ENCODE assay signal across 1 cellular context in the genomic region with DNA sequence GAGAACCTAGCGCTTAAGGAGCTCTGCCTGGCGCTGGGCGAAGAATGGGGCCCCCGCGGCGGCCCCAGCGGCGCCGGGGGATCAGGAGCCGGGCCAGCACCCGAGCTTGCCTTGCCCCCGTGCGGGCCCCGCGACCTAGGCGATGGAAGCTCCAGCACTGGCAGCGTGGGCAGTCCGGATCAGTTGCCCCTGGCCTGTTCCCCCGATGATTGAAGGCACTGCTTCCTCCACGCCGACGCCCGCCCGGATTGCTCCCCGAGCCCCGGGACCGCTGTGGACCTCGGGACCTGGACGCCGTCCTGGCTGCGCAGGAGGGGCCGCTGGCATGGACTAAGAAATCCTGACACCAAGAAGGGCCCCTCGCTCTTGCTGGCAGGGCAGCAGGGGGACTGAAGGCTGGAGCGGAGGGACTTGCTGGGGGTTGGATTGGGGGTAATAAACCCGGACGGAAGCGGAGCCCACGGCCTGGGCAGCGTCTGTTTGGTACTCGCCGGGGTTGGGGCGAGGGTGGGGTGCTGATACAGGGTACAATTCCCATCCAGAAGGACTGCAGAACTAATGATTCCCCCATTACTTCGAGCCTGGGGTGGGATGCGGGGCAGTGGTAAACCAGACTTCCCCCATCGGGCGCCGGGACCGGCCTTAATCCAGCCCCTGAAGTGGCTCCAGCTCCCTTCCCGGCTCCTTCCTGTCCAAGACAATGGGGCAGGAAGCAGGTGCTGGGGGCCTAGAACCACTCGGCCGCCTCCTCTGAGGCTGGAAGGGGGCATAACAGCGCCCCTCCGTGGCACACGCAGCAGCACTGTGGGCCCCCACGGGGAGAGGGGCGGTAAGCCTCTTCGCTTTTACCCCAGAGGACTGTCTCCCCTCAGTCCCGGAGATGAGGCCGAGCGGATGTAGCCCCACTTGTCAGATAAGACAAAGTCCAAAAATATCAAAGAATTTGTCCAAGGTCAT.
TF ChIP-seq lines count a peak whose summit lies in the region.

No MANE protein-coding gene starts in this region.

TF ChIP-seq in HepG2, 621 proteins besides CTCF, POLR2A, EP300 and RAD21 (continued from another document and continues in another):
- 0 out of 2 replicates have a peak, but pooled peaks have one; percentile 29 for TF ChIP-seq EEA1 (CRISPR knock-in tag; IDR thresholded peaks at IDR 0.05; ENCODE audit: borderline replicate concordance)
- TF ChIP-seq SMAD1 (CRISPR knock-in tag; IDR thresholded peaks at IDR 0.05; ENCODE audit: borderline replicate concordance, low read depth), result no peak
- TF ChIP-seq MIER2 (CRISPR knock-in tag; IDR thresholded peaks at IDR 0.05), result no peak
- 0 out of 2 replicates have a peak, but pooled peaks have one; percentile 49 for TF ChIP-seq RFXANK (CRISPR knock-in tag; IDR thresholded peaks at IDR 0.05)
- TF ChIP-seq ONECUT2 (CRISPR knock-in tag; IDR thresholded peaks at IDR 0.05), result no peak
- no peak for TF ChIP-seq ZNF530 (CRISPR knock-in tag; IDR thresholded peaks at IDR 0.05; ENCODE audit: low read depth)
- TF ChIP-seq XBP1 (CRISPR knock-in tag; IDR thresholded peaks at IDR 0.05), result no peak
- no peak; the same call in 1 of the 2 replicates for TF ChIP-seq RARA (CRISPR knock-in tag; IDR thresholded peaks at IDR 0.05)
- TF ChIP-seq, protein P1, sequence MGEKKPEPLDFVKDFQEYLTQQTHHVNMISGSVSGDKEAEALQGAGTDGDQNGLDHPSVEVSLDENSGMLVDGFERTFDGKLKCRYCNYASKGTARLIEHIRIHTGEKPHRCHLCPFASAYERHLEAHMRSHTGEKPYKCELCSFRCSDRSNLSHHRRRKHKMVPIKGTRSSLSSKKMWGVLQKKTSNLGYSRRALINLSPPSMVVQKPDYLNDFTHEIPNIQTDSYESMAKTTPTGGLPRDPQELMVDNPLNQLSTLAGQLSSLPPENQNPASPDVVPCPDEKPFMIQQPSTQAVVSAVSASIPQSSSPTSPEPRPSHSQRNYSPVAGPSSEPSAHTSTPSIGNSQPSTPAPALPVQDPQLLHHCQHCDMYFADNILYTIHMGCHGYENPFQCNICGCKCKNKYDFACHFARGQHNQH (CRISPR knock-in tag; IDR thresholded peaks at IDR 0.05), result peak; percentile 63; the same call in 1 of the 2 replicates
- TF ChIP-seq ZNF577 (CRISPR knock-in tag; IDR thresholded peaks at IDR 0.05; ENCODE audit: borderline replicate concordance, low read depth), result no peak
- no peak for TF ChIP-seq ZNF672 (CRISPR knock-in tag; IDR thresholded peaks at IDR 0.05)
- TF ChIP-seq, protein P2, sequence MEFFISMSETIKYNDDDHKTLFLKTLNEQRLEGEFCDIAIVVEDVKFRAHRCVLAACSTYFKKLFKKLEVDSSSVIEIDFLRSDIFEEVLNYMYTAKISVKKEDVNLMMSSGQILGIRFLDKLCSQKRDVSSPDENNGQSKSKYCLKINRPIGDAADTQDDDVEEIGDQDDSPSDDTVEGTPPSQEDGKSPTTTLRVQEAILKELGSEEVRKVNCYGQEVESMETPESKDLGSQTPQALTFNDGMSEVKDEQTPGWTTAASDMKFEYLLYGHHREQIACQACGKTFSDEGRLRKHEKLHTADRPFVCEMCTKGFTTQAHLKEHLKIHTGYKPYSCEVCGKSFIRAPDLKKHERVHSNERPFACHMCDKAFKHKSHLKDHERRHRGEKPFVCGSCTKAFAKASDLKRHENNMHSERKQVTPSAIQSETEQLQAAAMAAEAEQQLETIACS (CRISPR knock-in tag; IDR thresholded peaks at IDR 0.05), result no peak
- no peak for TF ChIP-seq ZSCAN29 (CRISPR knock-in tag; conservative IDR thresholded peaks at IDR 0.05)
- TF ChIP-seq ZFYVE20 (CRISPR knock-in tag; IDR thresholded peaks at IDR 0.05; ENCODE audit: borderline replicate concordance, low read depth), result no peak
- no peak for TF ChIP-seq REXO4 (CRISPR knock-in tag; IDR thresholded peaks at IDR 0.05; ENCODE audit: borderline replicate concordance)
- peak; percentile 3; the same call in 1 of the 2 replicates for TF ChIP-seq SOX13 (IDR thresholded peaks at IDR 0.05)
- 0 out of 4 replicates have a peak, but pooled peaks of 1 of the 2 experiments have one; percentile 18 for TF ChIP-seq SOX13 (CRISPR knock-in tag; conservative IDR thresholded peaks at IDR 0.05 in 1 of 2, IDR thresholded peaks at IDR 0.05 in 1 of 2)
- TF ChIP-seq ZFAT (CRISPR knock-in tag; conservative IDR thresholded peaks at IDR 0.05), result no peak
- TF ChIP-seq ZNF547 (CRISPR knock-in tag; IDR thresholded peaks at IDR 0.05), result no peak
- peak; percentile 65 for TF ChIP-seq TCF7 (IDR thresholded peaks at IDR 0.05; ENCODE audit: low read depth)
- no peak for TF ChIP-seq PRMT3 (CRISPR knock-in tag; IDR thresholded peaks at IDR 0.05; ENCODE audit: borderline replicate concordance, low read depth)
- TF ChIP-seq, protein P3, sequence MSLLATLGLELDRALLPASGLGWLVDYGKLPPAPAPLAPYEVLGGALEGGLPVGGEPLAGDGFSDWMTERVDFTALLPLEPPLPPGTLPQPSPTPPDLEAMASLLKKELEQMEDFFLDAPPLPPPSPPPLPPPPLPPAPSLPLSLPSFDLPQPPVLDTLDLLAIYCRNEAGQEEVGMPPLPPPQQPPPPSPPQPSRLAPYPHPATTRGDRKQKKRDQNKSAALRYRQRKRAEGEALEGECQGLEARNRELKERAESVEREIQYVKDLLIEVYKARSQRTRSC (CRISPR knock-in tag; IDR thresholded peaks at IDR 0.05; ENCODE audit: low read depth), result no peak
- TF ChIP-seq, protein P4, sequence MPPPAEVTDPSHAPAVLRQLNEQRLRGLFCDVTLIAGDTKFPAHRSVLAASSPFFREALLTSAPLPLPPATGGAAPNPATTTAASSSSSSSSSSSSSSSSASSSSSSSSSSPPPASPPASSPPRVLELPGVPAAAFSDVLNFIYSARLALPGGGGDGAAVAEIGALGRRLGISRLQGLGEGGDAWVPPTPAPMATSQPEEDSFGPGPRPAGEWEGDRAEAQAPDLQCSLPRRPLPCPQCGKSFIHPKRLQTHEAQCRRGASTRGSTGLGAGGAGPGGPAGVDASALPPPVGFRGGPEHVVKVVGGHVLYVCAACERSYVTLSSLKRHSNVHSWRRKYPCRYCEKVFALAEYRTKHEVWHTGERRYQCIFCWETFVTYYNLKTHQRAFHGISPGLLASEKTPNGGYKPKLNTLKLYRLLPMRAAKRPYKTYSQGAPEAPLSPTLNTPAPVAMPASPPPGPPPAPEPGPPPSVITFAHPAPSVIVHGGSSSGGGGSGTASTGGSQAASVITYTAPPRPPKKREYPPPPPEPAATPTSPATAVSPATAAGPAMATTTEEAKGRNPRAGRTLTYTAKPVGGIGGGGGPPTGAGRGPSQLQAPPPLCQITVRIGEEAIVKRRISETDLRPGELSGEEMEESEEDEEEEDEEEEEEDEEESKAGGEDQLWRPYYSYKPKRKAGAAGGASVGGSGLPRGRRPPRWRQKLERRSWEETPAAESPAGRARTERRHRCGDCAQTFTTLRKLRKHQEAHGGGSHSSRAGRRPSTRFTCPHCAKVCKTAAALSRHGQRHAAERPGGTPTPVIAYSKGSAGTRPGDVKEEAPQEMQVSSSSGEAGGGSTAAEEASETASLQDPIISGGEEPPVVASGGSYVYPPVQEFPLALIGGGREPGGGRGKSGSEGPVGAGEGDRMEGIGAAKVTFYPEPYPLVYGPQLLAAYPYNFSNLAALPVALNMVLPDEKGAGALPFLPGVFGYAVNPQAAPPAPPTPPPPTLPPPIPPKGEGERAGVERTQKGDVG (CRISPR knock-in tag; IDR thresholded peaks at IDR 0.05; ENCODE audit: borderline replicate concordance), result no peak
- no peak for TF ChIP-seq HES4 (CRISPR knock-in tag; IDR thresholded peaks at IDR 0.05; ENCODE audit: borderline replicate concordance)
- no peak for TF ChIP-seq ZNF292 (CRISPR knock-in tag; IDR thresholded peaks at IDR 0.05; ENCODE audit: borderline replicate concordance, low read depth)
- no peak for TF ChIP-seq ZNF337 (CRISPR knock-in tag; IDR thresholded peaks at IDR 0.05; ENCODE audit: borderline replicate concordance, low read depth)
- no peak for TF ChIP-seq KDM5A (IDR thresholded peaks at IDR 0.05; ENCODE audit: borderline replicate concordance, low read length)
- TF ChIP-seq AGO1 (IDR thresholded peaks at IDR 0.05; ENCODE audit: low read depth, low read length, poor library complexity, severe bottlenecking), result peak; percentile 98
- TF ChIP-seq NFKB2 (CRISPR knock-in tag; IDR thresholded peaks at IDR 0.05; ENCODE audit: borderline replicate concordance), result no peak; the same call in 1 of the 2 replicates
- TF ChIP-seq HNRNPK (IDR thresholded peaks at IDR 0.05; ENCODE audit: low read depth, low read length, poor library complexity, severe bottlenecking), result no peak
- peak; percentile 54; the same call in 1 of the 2 replicates for TF ChIP-seq ZNF607 (CRISPR knock-in tag; IDR thresholded peaks at IDR 0.05; ENCODE audit: borderline replicate concordance)
- no peak; the same call in 1 of the 2 replicates for TF ChIP-seq ZNF274 (CRISPR knock-in tag; IDR thresholded peaks at IDR 0.05)
- TF ChIP-seq DNMT3B (CRISPR knock-in tag; conservative IDR thresholded peaks at IDR 0.05), result 0 out of 2 replicates have a peak, but pooled peaks have one; percentile 9
- TF ChIP-seq SETDB1 (CRISPR knock-in tag; IDR thresholded peaks at IDR 0.05; ENCODE audit: borderline replicate concordance), result no peak
- TF ChIP-seq ZSCAN22 (CRISPR knock-in tag; IDR thresholded peaks at IDR 0.05), result no peak
- no peak for TF ChIP-seq ZNF720 (CRISPR knock-in tag; IDR thresholded peaks at IDR 0.05)
- TF ChIP-seq SOX5 (CRISPR knock-in tag; IDR thresholded peaks at IDR 0.05; ENCODE audit: borderline replicate concordance), result peak; percentile 38; the same call in 1 of the 2 replicates
- TF ChIP-seq, protein P5, sequence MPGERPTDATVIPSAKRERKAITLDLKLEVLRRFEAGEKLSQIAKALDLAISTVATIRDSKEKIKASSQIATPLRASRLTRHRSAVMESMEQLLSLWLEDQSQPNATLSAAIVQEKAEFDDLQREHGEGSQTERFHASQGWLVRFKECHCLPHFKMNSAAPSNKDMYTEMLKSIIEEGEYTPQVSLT (CRISPR knock-in tag; IDR thresholded peaks at IDR 0.05; ENCODE audit: borderline replicate concordance, low read depth), result no peak
- no peak for TF ChIP-seq ZNF20 (CRISPR knock-in tag; IDR thresholded peaks at IDR 0.05)
- TF ChIP-seq, protein P6, sequence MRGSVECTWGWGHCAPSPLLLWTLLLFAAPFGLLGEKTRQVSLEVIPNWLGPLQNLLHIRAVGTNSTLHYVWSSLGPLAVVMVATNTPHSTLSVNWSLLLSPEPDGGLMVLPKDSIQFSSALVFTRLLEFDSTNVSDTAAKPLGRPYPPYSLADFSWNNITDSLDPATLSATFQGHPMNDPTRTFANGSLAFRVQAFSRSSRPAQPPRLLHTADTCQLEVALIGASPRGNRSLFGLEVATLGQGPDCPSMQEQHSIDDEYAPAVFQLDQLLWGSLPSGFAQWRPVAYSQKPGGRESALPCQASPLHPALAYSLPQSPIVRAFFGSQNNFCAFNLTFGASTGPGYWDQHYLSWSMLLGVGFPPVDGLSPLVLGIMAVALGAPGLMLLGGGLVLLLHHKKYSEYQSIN (CRISPR knock-in tag; IDR thresholded peaks at IDR 0.05; ENCODE audit: borderline replicate concordance), result no peak
- no peak; the same call in 1 of the 2 replicates for TF ChIP-seq IRF2 (CRISPR knock-in tag; IDR thresholded peaks at IDR 0.05)
- TF ChIP-seq, protein P7, sequence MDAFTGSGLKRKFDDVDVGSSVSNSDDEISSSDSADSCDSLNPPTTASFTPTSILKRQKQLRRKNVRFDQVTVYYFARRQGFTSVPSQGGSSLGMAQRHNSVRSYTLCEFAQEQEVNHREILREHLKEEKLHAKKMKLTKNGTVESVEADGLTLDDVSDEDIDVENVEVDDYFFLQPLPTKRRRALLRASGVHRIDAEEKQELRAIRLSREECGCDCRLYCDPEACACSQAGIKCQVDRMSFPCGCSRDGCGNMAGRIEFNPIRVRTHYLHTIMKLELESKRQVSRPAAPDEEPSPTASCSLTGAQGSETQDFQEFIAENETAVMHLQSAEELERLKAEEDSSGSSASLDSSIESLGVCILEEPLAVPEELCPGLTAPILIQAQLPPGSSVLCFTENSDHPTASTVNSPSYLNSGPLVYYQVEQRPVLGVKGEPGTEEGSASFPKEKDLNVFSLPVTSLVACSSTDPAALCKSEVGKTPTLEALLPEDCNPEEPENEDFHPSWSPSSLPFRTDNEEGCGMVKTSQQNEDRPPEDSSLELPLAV (CRISPR knock-in tag; conservative IDR thresholded peaks at IDR 0.05; ENCODE audit: low read depth), result no peak
- TF ChIP-seq, protein P8, sequence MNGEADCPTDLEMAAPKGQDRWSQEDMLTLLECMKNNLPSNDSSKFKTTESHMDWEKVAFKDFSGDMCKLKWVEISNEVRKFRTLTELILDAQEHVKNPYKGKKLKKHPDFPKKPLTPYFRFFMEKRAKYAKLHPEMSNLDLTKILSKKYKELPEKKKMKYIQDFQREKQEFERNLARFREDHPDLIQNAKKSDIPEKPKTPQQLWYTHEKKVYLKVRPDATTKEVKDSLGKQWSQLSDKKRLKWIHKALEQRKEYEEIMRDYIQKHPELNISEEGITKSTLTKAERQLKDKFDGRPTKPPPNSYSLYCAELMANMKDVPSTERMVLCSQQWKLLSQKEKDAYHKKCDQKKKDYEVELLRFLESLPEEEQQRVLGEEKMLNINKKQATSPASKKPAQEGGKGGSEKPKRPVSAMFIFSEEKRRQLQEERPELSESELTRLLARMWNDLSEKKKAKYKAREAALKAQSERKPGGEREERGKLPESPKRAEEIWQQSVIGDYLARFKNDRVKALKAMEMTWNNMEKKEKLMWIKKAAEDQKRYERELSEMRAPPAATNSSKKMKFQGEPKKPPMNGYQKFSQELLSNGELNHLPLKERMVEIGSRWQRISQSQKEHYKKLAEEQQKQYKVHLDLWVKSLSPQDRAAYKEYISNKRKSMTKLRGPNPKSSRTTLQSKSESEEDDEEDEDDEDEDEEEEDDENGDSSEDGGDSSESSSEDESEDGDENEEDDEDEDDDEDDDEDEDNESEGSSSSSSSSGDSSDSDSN (CRISPR knock-in tag; IDR thresholded peaks at IDR 0.05), result peak; percentile 76
- TF ChIP-seq, protein P9, sequence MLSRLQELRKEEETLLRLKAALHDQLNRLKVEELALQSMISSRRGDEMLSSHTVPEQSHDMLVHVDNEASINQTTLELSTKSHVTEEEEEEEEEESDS (CRISPR knock-in tag; IDR thresholded peaks at IDR 0.05; ENCODE audit: borderline replicate concordance), result no peak
- TF ChIP-seq MAFK (conservative IDR thresholded peaks at IDR 0.05 in 1 of 2, IDR thresholded peaks at IDR 0.05 in 1 of 2; ENCODE audit: low read length in 2 of 2), result no peak
- TF ChIP-seq ZNF101 (CRISPR knock-in tag; IDR thresholded peaks at IDR 0.05; ENCODE audit: borderline replicate concordance, low read depth), result no peak
- TF ChIP-seq, protein P10, sequence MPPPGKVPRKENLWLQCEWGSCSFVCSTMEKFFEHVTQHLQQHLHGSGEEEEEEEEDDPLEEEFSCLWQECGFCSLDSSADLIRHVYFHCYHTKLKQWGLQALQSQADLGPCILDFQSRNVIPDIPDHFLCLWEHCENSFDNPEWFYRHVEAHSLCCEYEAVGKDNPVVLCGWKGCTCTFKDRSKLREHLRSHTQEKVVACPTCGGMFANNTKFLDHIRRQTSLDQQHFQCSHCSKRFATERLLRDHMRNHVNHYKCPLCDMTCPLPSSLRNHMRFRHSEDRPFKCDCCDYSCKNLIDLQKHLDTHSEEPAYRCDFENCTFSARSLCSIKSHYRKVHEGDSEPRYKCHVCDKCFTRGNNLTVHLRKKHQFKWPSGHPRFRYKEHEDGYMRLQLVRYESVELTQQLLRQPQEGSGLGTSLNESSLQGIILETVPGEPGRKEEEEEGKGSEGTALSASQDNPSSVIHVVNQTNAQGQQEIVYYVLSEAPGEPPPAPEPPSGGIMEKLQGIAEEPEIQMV (CRISPR knock-in tag; IDR thresholded peaks at IDR 0.05; ENCODE audit: low read depth), result 0 out of 2 replicates have a peak, but pooled peaks have one; percentile 41
- no peak for TF ChIP-seq TBP (CRISPR knock-in tag; IDR thresholded peaks at IDR 0.05)
- no peak for TF ChIP-seq ARHGAP35 (CRISPR knock-in tag; IDR thresholded peaks at IDR 0.05; ENCODE audit: borderline replicate concordance)
- no peak for TF ChIP-seq ZNF331 (CRISPR knock-in tag; IDR thresholded peaks at IDR 0.05)
- TF ChIP-seq NR2F1 (CRISPR knock-in tag; IDR thresholded peaks at IDR 0.05), result no peak
- no peak; the same call in 1 of the 2 replicates for TF ChIP-seq ZNF792 (CRISPR knock-in tag; IDR thresholded peaks at IDR 0.05)
